23 cellular contexts compared by ENCODE assay signal in genomic region chr16:48435319-48435682, GRCh38. TPM values are rescaled to one million over a fixed set of nuclear protein-coding genes. Genes with fewer than 3 reads are reported as not detected.
DNase-seq lines count a peak whose midpoint lies in the region; ATAC-seq and TF ChIP-seq lines count a peak whose summit lies in the region.
"Had no signal": no experiment of that assay in that cellular context is flagged by ENCODE, and none has a peak within 500 bp of the region (broad histone marks: within the 10 kb centered on the region; RNA-seq: fewer than 3 reads in every experiment).

No MANE protein-coding gene starts in this region.

- H3K23ac ChIP-seq in IMR-90 (ENCODE audit: low read depth, low read length): no peak overlapping the region

- H3K9me1 ChIP-seq in IMR-90 (ENCODE audit: insufficient read depth, low read length): peaks cover 12% of the 10 kb centered on the region

- TF ChIP-seq CTCF in AG04450 (IDR thresholded peaks at IDR 0.05; ENCODE audit: low read depth, low read length) (0 out of 2 replicates have a peak, but pooled peaks have one; percentile 6), IMR-90 (conservative IDR thresholded peaks at IDR 0.05; ENCODE audit: low read depth, low read length) (no peak), endothelial cell (IDR thresholded peaks at IDR 0.05; ENCODE audit: unreplicated experiment) (no peak), neutrophil (IDR thresholded peaks at IDR 0.05) (no peak), chondrocyte (IDR thresholded peaks at IDR 0.05) (no peak), esophagus muscularis mucosa (IDR thresholded peaks at IDR 0.05) (no peak)

- H4K20me1 ChIP-seq in IMR-90 (ENCODE audit: insufficient read depth, low read length): no peaks in the 10 kb centered on the region

- H3K36me3 Mint-ChIP-seq in endothelial cell (ENCODE audit: low read depth, unreplicated experiment) (no peaks in the 10 kb centered on the region), chondrocyte (ENCODE audit: low read depth) (no peaks in the 10 kb centered on the region)

- no peak overlapping the region for H2BK15ac ChIP-seq in IMR-90 (ENCODE audit: low read depth, low read length)

- H3K4me1 ChIP-seq in IMR-90 (ENCODE audit: control insufficient read depth, insufficient read depth, low read length) (peaks cover 7% of the 10 kb centered on the region), neutrophil (ENCODE audit: control insufficient read depth in 1 of 2, insufficient read depth in 1 of 2, low read depth in 1 of 2, low read length in 1 of 2) (peaks cover 45 to 52% of the 10 kb centered on the region in 2 experiments), esophagus muscularis mucosa (peaks cover 0 to 13% (median 0%) of the 10 kb centered on the region in 4 donors)
- H3K4me1 ChIP-seq: SJCRH30 had no signal

- H3K4me3 Mint-ChIP-seq in endothelial cell (ENCODE audit: unreplicated experiment) (peak overlapping the region; percentile 62), chondrocyte (ENCODE audit: unreplicated experiment) (no peak overlapping the region)
- H3K4me3 Mint-ChIP-seq: CD4-positive, alpha-beta T cell; H9; HFFc6 had no signal

- H2BK120ac ChIP-seq in IMR-90 (ENCODE audit: low read depth, low read length): no peak overlapping the region

- H3K18ac ChIP-seq in IMR-90 (ENCODE audit: low read depth, low read length): no peak overlapping the region

- peaks cover 2% of the 10 kb centered on the region for H3K27me3 ChIP-seq in AG04450 (ENCODE audit: control insufficient read depth, insufficient read depth, low read length)
- H3K27me3 ChIP-seq in IMR-90 (ENCODE audit: control insufficient read depth, insufficient read depth, low read length): no peaks in the 10 kb centered on the region
- no peaks in the 10 kb centered on the region for H3K27me3 ChIP-seq in neutrophil
- no peaks in the 10 kb centered on the region for H3K27me3 ChIP-seq in esophagus muscularis mucosa
- H3K27me3 ChIP-seq: Peyer's patch, SJCRH30 had no signal

- no peaks in the 10 kb centered on the region for H3K9me3 ChIP-seq in AG04450 (ENCODE audit: control insufficient read depth, insufficient read depth, low read length)
- no peaks in the 10 kb centered on the region for H3K9me3 ChIP-seq in IMR-90 (ENCODE audit: control insufficient read depth, insufficient read depth, low read length)
- no peaks in the 10 kb centered on the region for H3K9me3 ChIP-seq in neutrophil
- no peaks in the 10 kb centered on the region for H3K9me3 ChIP-seq in esophagus muscularis mucosa
- H3K9me3 ChIP-seq: Peyer's patch, SJCRH30 had no signal

- TF ChIP-seq EP300 in esophagus muscularis mucosa (IDR thresholded peaks at IDR 0.05): no peak

- WGBS in IMR-90 (ENCODE audit: extremely low coverage in 2 of 2, insufficient read length in 1 of 2), 2 experiments: 88% methylated on average over 2 of the region's 7 CpGs; no CpG with 5 or more reads in 1 of the 2 experiments
- 81% methylated on average over 7 of the region's 7 CpGs for WGBS in esophagus muscularis mucosa

- no peak overlapping the region for H3K4ac ChIP-seq in IMR-90 (ENCODE audit: low read depth, low read length)

- H3K27ac ChIP-seq in AG04450 (ENCODE audit: low read depth, low read length) (no peak overlapping the region), IMR-90 (ENCODE audit: insufficient read depth, low read length) (no peak overlapping the region), neutrophil (peak overlapping the region; percentile 95), esophagus muscularis mucosa (replicated peaks in 1 of 4) (no peak overlapping the region)
- H3K27ac ChIP-seq: Peyer's patch, SJCRH30 had no signal

- no TSS peak for BruUV-seq in IMR-90 (replicated peaks; lab: Mats Ljungman, UMichigan)

- H3K27me3 Mint-ChIP-seq in endothelial cell (ENCODE audit: unreplicated experiment): peaks cover 5% of the 10 kb centered on the region
- H3K27me3 Mint-ChIP-seq in chondrocyte (ENCODE audit: low read depth): no peaks in the 10 kb centered on the region
- H3K27me3 Mint-ChIP-seq: CD4-positive, alpha-beta T cell had no signal

- no peak overlapping the region for H3K27ac Mint-ChIP-seq in endothelial cell (ENCODE audit: unreplicated experiment)
- H3K27ac Mint-ChIP-seq in chondrocyte (ENCODE audit: unreplicated experiment): no peak overlapping the region
- H3K27ac Mint-ChIP-seq: CD4-positive, alpha-beta T cell; H9; HFFc6 had no signal

- intact Hi-C loops in IMR-90 (cut with micrococcal nuclease) (no loop called here), esophagus muscularis mucosa (cut with DNase I) (no loop called here)

- ATAC-seq in IMR-90 (ENCODE audit: low read depth): no peak

- no peak overlapping the region for H3K56ac ChIP-seq in IMR-90 (ENCODE audit: extremely low read depth, insufficient read depth, low read length)

- H3K9me3 Mint-ChIP-seq in endothelial cell (ENCODE audit: unreplicated experiment) (no peaks in the 10 kb centered on the region), chondrocyte (ENCODE audit: low read depth) (no peaks in the 10 kb centered on the region)
- H3K9me3 Mint-ChIP-seq: CD4-positive, alpha-beta T cell; H9; HFFc6 had no signal

- peak overlapping the region; percentile 76 for H2AK9ac ChIP-seq in IMR-90 (replicated peaks; ENCODE audit: low read depth, low read length, poor library complexity)

- dilution Hi-C loops in IMR-90 (cut with HindIII; ENCODE audit: low sequenced_read_pairs, unreplicated experiment): no loop called here

- CTCF ChIA-PET in AG04450 (lab: Charles Lee): interaction anchor here (1.6 kb wide), 1 partner anchor 81 kb away, joined by 5 read pairs; no protein-coding TSS in a partner anchor
- CTCF ChIA-PET in IMR-90 (lab: Yijun Ruan, JAX): interaction anchor here (0.5 kb wide), 1 partner anchor 24 kb away, joined by 3 read pairs; no protein-coding TSS in a partner anchor

- H4K91ac ChIP-seq in IMR-90 (ENCODE audit: insufficient read depth, low read depth, low read length): no peak overlapping the region

- in situ Hi-C loops in IMR-90 (cut with MboI; ENCODE audit: low sequenced_read_pairs): no loop called here

- H3K36me3 ChIP-seq in IMR-90 (ENCODE audit: control insufficient read depth, insufficient read depth, low read length): no peaks in the 10 kb centered on the region
- no peaks in the 10 kb centered on the region for H3K36me3 ChIP-seq in neutrophil
- no peaks in the 10 kb centered on the region for H3K36me3 ChIP-seq in esophagus muscularis mucosa
- H3K36me3 ChIP-seq: Peyer's patch, SJCRH30 had no signal

- no peak overlapping the region for H4K5ac ChIP-seq in IMR-90 (ENCODE audit: low read depth, low read length)

- H2BK20ac ChIP-seq in IMR-90 (ENCODE audit: low read depth, low read length): peak overlapping the region; percentile 29; the same call in 1 of the 2 replicates

- H3K14ac ChIP-seq in IMR-90 (replicated peaks; ENCODE audit: low read depth, low read length): no peak overlapping the region

- POLR2A ChIA-PET in AG04450 (lab: Yijun Ruan, JAX): no interaction called here
- POLR2A ChIA-PET in IMR-90 (lab: Charles Lee; ENCODE audit: unreplicated experiment): no interaction called here

- peak overlapping the region; percentile 33; the same call in 1 of the 2 replicates for H2AK5ac ChIP-seq in IMR-90 (ENCODE audit: low read depth, low read length)

- H3K4me3 ChIP-seq in AG04450 (ENCODE audit: low read depth, low read length) (no peak overlapping the region), IMR-90 (ENCODE audit: insufficient read depth, low read depth, low read length) (no peak overlapping the region), neutrophil (ENCODE audit: low read depth in 1 of 2, low read length in 1 of 2) (peak overlapping the region; percentile 24 to 39), esophagus muscularis mucosa (no peak overlapping the region)
- H3K4me3 ChIP-seq: GM12878, Peyer's patch, SJCRH30 had no signal

- H3K4me1 Mint-ChIP-seq in endothelial cell (ENCODE audit: unreplicated experiment) (peaks cover 30% of the 10 kb centered on the region), chondrocyte (ENCODE audit: low read depth) (peaks cover 17% of the 10 kb centered on the region)

- no peak for TF ChIP-seq POLR2A in IMR-90 (IDR thresholded peaks at IDR 0.05; ENCODE audit: low read depth, low read length)
- no peak for TF ChIP-seq POLR2A in esophagus muscularis mucosa (IDR thresholded peaks at IDR 0.05; ENCODE audit: low read depth)

- no peak overlapping the region for H2BK5ac ChIP-seq in IMR-90 (ENCODE audit: low read depth, low read length, poor library complexity, severe bottlenecking)

- no peak overlapping the region for H3K9ac ChIP-seq in IMR-90 (ENCODE audit: low read depth, low read length)

- H2AFZ ChIP-seq in IMR-90 (replicated peaks; ENCODE audit: low read length, poor library complexity): no peak overlapping the region

- DNase-seq in AG04450 (ENCODE audit: low read depth, low spot score): no peak
- DNase-seq in IMR-90: no peak
- DNase-seq in endothelial cell (ENCODE audit: low spot score): no peak
- no peak for DNase-seq in chondrocyte (ENCODE audit: low spot score)
- no peak for DNase-seq in esophagus muscularis mucosa (ENCODE audit: extremely low spot score)
- DNase-seq in Kasumi-1 (lab: John Stamatoyannopoulos, UW): no peak
- no peak for DNase-seq in stimulated activated naive CD4-positive, alpha-beta T cell (lab: John Stamatoyannopoulos, UW)
- DNase-seq: 8988T; CD4-positive, alpha-beta T cell; COR-L47; DMS 273 treated with DMSO at 0.1 percent for 48 hours; H9; HFFc6; NCI-H1105; NCI-H146; NCI-H2029 treated with DMSO at 0.1 percent for 48 hours; NCI-H226; NCI-H774; NK-92 treated with Interleukin-12 subunit alpha and Interleukin-12 subunit beta, amount 100 ng/mL, for 24 hours; Peyer's patch; SJCRH30 had no signal

- H3K79me1 ChIP-seq in IMR-90 (ENCODE audit: low read depth in 1 of 2, low read length in 2 of 2): no peaks in the 10 kb centered on the region

- TF ChIP-seq RAD21 in IMR-90 (IDR thresholded peaks at IDR 0.05; ENCODE audit: low read length): no peak

- no peak overlapping the region for H3K4me2 ChIP-seq in IMR-90 (ENCODE audit: low read depth, low read length)

- no peak overlapping the region for H4K8ac ChIP-seq in IMR-90 (ENCODE audit: low read depth in 2 of 2, low read length in 2 of 2)

TF ChIP-seq in IMR-90, 13 proteins besides CTCF, POLR2A, EP300 and RAD21 (continues in another document):
- no peak for TF ChIP-seq CEBPB (IDR thresholded peaks at IDR 0.05; ENCODE audit: low read depth, low read length)
- TF ChIP-seq RFX5 (IDR thresholded peaks at IDR 0.05; ENCODE audit: low read depth, low read length): no peak
- no peak for TF ChIP-seq RCOR1 (IDR thresholded peaks at IDR 0.05; ENCODE audit: insufficient replicate concordance, low read length)
- no peak for TF ChIP-seq MXI1 (IDR thresholded peaks at IDR 0.05; ENCODE audit: borderline replicate concordance, low read depth, low read length)
- no peak for TF ChIP-seq CHD1 (IDR thresholded peaks at IDR 0.05; ENCODE audit: low read depth, low read length)

RNA-seq across cellular contexts. Expression of gene SIAH1, which starts 50.1 kb away (rescaled TPM):
- 19.9 and 21.6 TPM in 2 replicates for polyA plus RNA-seq in AG04450 (2011; rRNA removed)
- polyA minus RNA-seq in AG04450 (2011; rRNA and poly(A)+ RNA removed): 21.8 and 27.1 TPM in 2 replicates
- total RNA-seq in IMR-90 (2012; rRNA removed): 16.9 and 17.7 TPM in 2 replicates
- 8.8 and 10.3 TPM in 2 replicates for polyA plus RNA-seq in IMR-90 (2012; rRNA removed)
- polyA plus RNA-seq in IMR-90 (2012; cell fraction: cytosol; rRNA removed): 6.3 and 10.9 TPM in 2 replicates
- polyA plus RNA-seq in IMR-90 (2012; cell fraction: nucleus; rRNA removed; ENCODE audit: low replicate concordance): 8.6 and 22.7 TPM in 2 replicates
- 34.2 TPM for total RNA-seq in endothelial cell (ENCODE audit: unreplicated experiment)
- 33.8 to 52.0 TPM (median 34.5 TPM) in 3 replicates for total RNA-seq in chondrocyte
- 10 to 100 TPM; 21.6 to 31.0 (median 25.9) TPM for total RNA-seq in esophagus muscularis mucosa

Comparison
In these comparisons a context has a peak if more than half of its experiments do, and no peak if none do; other contexts are left out.
1. H3K4me3 ChIP-seq: peak in neutrophil (2 of 2); none in AG04450 (single experiment), IMR-90 (single experiment) and esophagus muscularis mucosa (0 of 4).